Comparison of ENCODE assay signal across 15 cellular contexts in genomic region chr21:38095220-38095619, GRCh38.
"Had no signal": no experiment of that assay in that cellular context is flagged by ENCODE, and none has a peak within 500 bp of the region (broad histone marks: within the 10 kb centered on the region; RNA-seq: fewer than 3 reads in every experiment).

No MANE protein-coding gene starts in this region.

- H3K27me3 ChIP-seq: testis had no signal

- H3K27ac ChIP-seq: epithelial cell of prostate, left ventricle myocardium inferior, testis had no signal

- H3K4me1 ChIP-seq: left ventricle myocardium inferior, testis had no signal

- H3K4me3 ChIP-seq: left ventricle myocardium inferior, testis had no signal

- ATAC-seq: activated naive CD8-positive, alpha-beta T cell treated with anti-CD3 and anti-CD28 coated beads, Interleukin-2, amount 50 U/mL, for 24 hours; stimulated activated naive CD8-positive, alpha-beta T cell treated with anti-CD3 and anti-CD28 coated beads, Interleukin-15, amount 100 ng/mL, for 72 hours had no signal

- H3K9me3 ChIP-seq: testis had no signal

- H3K36me3 ChIP-seq: left ventricle myocardium inferior had no signal

- DNase-seq: activated B cell treated with CpG ODN at 0.5 μM for 24 hours; activated CD4-positive, alpha-beta T cell treated with anti-CD3 and anti-CD28 coated beads, Interleukin-2, amount 10 ng/mL, durations not matched to agents 24 days and 14 days; activated naive CD4-positive, alpha-beta T cell treated with Interleukin-2 at 50 U/mL for 16 hours; activated naive CD8-positive, alpha-beta T cell treated with anti-CD3 and anti-CD28 coated beads, Interleukin-2, amount 50 U/mL, for 24 hours; caudate nucleus; cortex of kidney; effector memory CD4-positive, alpha-beta T cell; hypothalamus; immature natural killer cell; left ventricle myocardium inferior; stimulated activated CD4-positive, alpha-beta T cell treated with anti-CD3 and anti-CD28 coated beads, Interleukin-4, amount 100 ng/mL, for 24 hours; stimulated activated naive CD8-positive, alpha-beta T cell treated with anti-CD3 and anti-CD28 coated beads, Interleukin-15, amount 100 ng/mL, for 72 hours; testis had no signal

- FAIRE-seq: astrocyte had no signal
